ENCODE assay signal across 8 cellular contexts in genomic region chr19:13905634-13906524, GRCh38. TPM values are rescaled to one million over a fixed set of nuclear protein-coding genes. Genes with fewer than 3 reads are reported as not detected.
DNase-seq lines count a peak whose midpoint lies in the region; TF ChIP-seq lines count a peak whose summit lies in the region.

TSS of gene BRME1 (minus strand) at chr19:13906117. CDS start at chr19:13904892, 1,225 bp downstream.
TSS of gene CC2D1A (plus strand) at chr19:13906201. CDS start at chr19:13906442, 241 bp downstream.

- TF ChIP-seq EP300 in transverse colon (IDR thresholded peaks at IDR 0.05; ENCODE audit: low read depth): no peak

- H3K36me3 Mint-ChIP-seq in HFFc6 (ENCODE audit: low read depth): no peaks in the 10 kb centered on the region; the same call in 1 of the 2 replicates

- H3K27me3 ChIP-seq in GM06990 (replicated peaks; ENCODE audit: control insufficient read depth, insufficient read depth, low read length): no peaks in the 10 kb centered on the region
- H3K27me3 ChIP-seq in SU-DHL-6 (ENCODE audit: low read length): no peaks in the 10 kb centered on the region
- H3K27me3 ChIP-seq in transverse colon: no peaks in the 10 kb centered on the region

- WGBS in transverse colon (ENCODE audit: low coverage in 1 of 2), 2 donors: 17 to 57% methylated on average over 5 to 66 of the region's 87 CpGs

- in situ Hi-C loops in transverse colon (cut with MboI; ENCODE audit: low pct_ligation_motif_present in 1 of 4, low pct_unique_long_range_greater_than_20kb in 1 of 4, low sequenced_read_pairs in 3 of 4): no loop called here

- H3F3A ChIP-seq in SU-DHL-6 (ENCODE audit: insufficient read depth): 0 out of 2 replicates have a peak, but pooled peaks cover 3% of the 10 kb centered on the region

- peak; percentile 86 for TF ChIP-seq POLR2A in transverse colon (IDR thresholded peaks at IDR 0.05)

- no peaks in the 10 kb centered on the region for H3K9me2 ChIP-seq in SU-DHL-6 (replicated peaks; ENCODE audit: insufficient read depth, low read length)

- intact Hi-C loops in cardiac septum (cut with DNase I) (loop anchor here (5.0 kb wide), 1 partner anchor 46 kb away; the partner anchor contains the start of gene DCAF15), transverse colon (cut with DNase I; ENCODE audit: low total_unique reads) (no loop called here)

- no peaks in the 10 kb centered on the region for H4K20me1 ChIP-seq in SU-DHL-6 (ENCODE audit: low read depth, low read length)

- peaks cover 6 to 41% (median 31%) of the 10 kb centered on the region in 4 donors for H3K4me1 ChIP-seq in transverse colon

- H3K9me3 ChIP-seq in SU-DHL-6 (ENCODE audit: insufficient read depth, low read length): no peaks in the 10 kb centered on the region
- H3K9me3 ChIP-seq in transverse colon: no peaks in the 10 kb centered on the region

- peak within 1 kb of the TSS; percentile 83 for H3K4me3 ChIP-seq in GM06990 (replicated peaks; ENCODE audit: low read depth, low read length)
- H3K4me3 ChIP-seq in SU-DHL-6 (ENCODE audit: insufficient read depth, low read length, poor library complexity, severe bottlenecking): peak within 1 kb of the TSS; percentile 74
- peak within 1 kb of the TSS; percentile 67 to 93 (median 81) for H3K4me3 ChIP-seq in transverse colon

- H3K9me3 Mint-ChIP-seq in HFFc6: no peaks in the 10 kb centered on the region

- peak; percentile 95 for DNase-seq in GM06990 (ENCODE audit: extremely low read depth, insufficient read length)
- DNase-seq in HFFc6: peak; percentile 79
- DNase-seq in NCI-H1105 (lab: John Stamatoyannopoulos, UW): peak; percentile 93
- DNase-seq in activated naive CD8-positive, alpha-beta T cell treated with anti-CD3 and anti-CD28 coated beads, Interleukin-2, amount 50 U/mL, for 16 hours (ENCODE audit: low read depth, low spot score): peak; percentile 95
- peak; percentile 99 for DNase-seq in cardiac septum (ENCODE audit: low spot score)
- peak; percentile 79 for DNase-seq in pons (ENCODE audit: low spot score)
- peak; percentile 96 for DNase-seq in transverse colon

- H3K27me3 Mint-ChIP-seq in HFFc6 (ENCODE audit: insufficient read depth): no peaks in the 10 kb centered on the region

- H3K36me3 ChIP-seq in GM06990 (ENCODE audit: control insufficient read depth, insufficient read depth, low read length) (no peaks in the 10 kb centered on the region; the same call in 1 of the 2 replicates), SU-DHL-6 (ENCODE audit: low read length) (no peaks in the 10 kb centered on the region), transverse colon (peaks cover 0 to 5% (median 3%) of the 10 kb centered on the region in 4 donors)

- peak within 1 kb of the TSS; percentile 54 for H3K4me2 ChIP-seq in SU-DHL-6 (ENCODE audit: low read depth, low read length, poor library complexity, severe bottlenecking)

- H3K79me2 ChIP-seq in SU-DHL-6 (ENCODE audit: insufficient read depth, low read length): peaks cover 4% of the 10 kb centered on the region

- peaks cover 13% of the 10 kb centered on the region; the same call in 1 of the 2 replicates for H3K4me1 Mint-ChIP-seq in HFFc6 (ENCODE audit: low read depth)

- TF ChIP-seq CTCF in GM06990 (IDR thresholded peaks at IDR 0.05; ENCODE audit: insufficient read depth, low read length, poor library complexity, severe bottlenecking) (no peak), HFFc6 (IDR thresholded peaks at IDR 0.05) (no peak), SU-DHL-6 (IDR thresholded peaks at IDR 0.05; ENCODE audit: insufficient read depth, low read length, poor library complexity, severe bottlenecking) (no peak), transverse colon (IDR thresholded peaks at IDR 0.05) (peak in 1 of 5 experiments; percentile 23)

- peak within 1 kb of the TSS; percentile 66 for H2AFZ ChIP-seq in SU-DHL-6 (ENCODE audit: low read depth, low read length, severe bottlenecking)

- peak within 1 kb of the TSS; percentile 16; the same call in 1 of the 2 replicates for H3K27ac Mint-ChIP-seq in HFFc6

- peak within 1 kb of the TSS; percentile 74 for H3K9ac ChIP-seq in SU-DHL-6 (ENCODE audit: low read length)

- H3K27ac ChIP-seq in SU-DHL-6 (ENCODE audit: low read depth, low read length): peak within 1 kb of the TSS; percentile 24; the same call in 1 of the 2 replicates
- H3K27ac ChIP-seq in transverse colon: peak within 1 kb of the TSS; percentile 87 to 96 (median 92)

- peak within 1 kb of the TSS; percentile 86 for H3K4me3 Mint-ChIP-seq in HFFc6

RNA-seq across cellular contexts. Expression of gene BRME1, which starts in this region (rescaled TPM):
- total RNA-seq in HFFc6 (2021; fragmentation: NEBNext Ultra II Directional; extraction: Animal tissue kit (Norgen Biotek cat#: 25700)): under 1 TPM; 0.37 to 0.67 (median 0.55) TPM
- total RNA-seq in cardiac septum (0.35 TPM), transverse colon (100 to 1,000 TPM in 1 of 4 donors, 1 to 10 TPM in 3; 5.2 to 102 (median 6.7) TPM)

RNA-seq across cellular contexts. Expression of gene CC2D1A, which starts in this region (rescaled TPM):
- total RNA-seq in HFFc6 (2021; fragmentation: NEBNext Ultra II Directional; extraction: Animal tissue kit (Norgen Biotek cat#: 25700)): 10 to 100 TPM; 22.9 to 28.3 (median 25.5) TPM
- total RNA-seq in cardiac septum: 19.5 TPM
- total RNA-seq in transverse colon: 100 to 1,000 TPM; 113 to 294 (median 177) TPM

Comparison
In these comparisons a context has a peak if more than half of its experiments do, and no peak if none do; other contexts are left out.
1. Peak in every context shown above with its lines: DNase-seq, H3K4me3 ChIP-seq and H3K27ac ChIP-seq.